19 cellular contexts compared by ENCODE assay signal in genomic region chr11:88043149-88043548, GRCh38.
DNase-seq lines count a peak whose midpoint lies in the region; ATAC-seq, FAIRE-seq and TF ChIP-seq lines count a peak whose summit lies in the region.
"Had no signal": no experiment of that assay in that cellular context is flagged by ENCODE, and none has a peak within 500 bp of the region (broad histone marks: within the 10 kb centered on the region; RNA-seq: fewer than 3 reads in every experiment).

No MANE protein-coding gene starts in this region.

- H3K4me1 ChIP-seq in HUES48 (ENCODE audit: control insufficient read depth, insufficient read depth, low read length): peaks cover 18% of the 10 kb centered on the region
- peaks cover 11% of the 10 kb centered on the region for H3K4me1 ChIP-seq in iPS-20b (ENCODE audit: insufficient read depth, low read length)
- no peaks in the 10 kb centered on the region for H3K4me1 ChIP-seq in vagina
- H3K4me1 ChIP-seq: SJSA1 had no signal

- H3K27me3 ChIP-seq in HUES48 (ENCODE audit: control insufficient read depth, insufficient read depth, low read length) (no peaks in the 10 kb centered on the region), bronchial epithelial cell (ENCODE audit: control insufficient read depth, insufficient read depth, low read length) (no peaks in the 10 kb centered on the region), iPS-20b (ENCODE audit: insufficient read depth, low read length) (no peaks in the 10 kb centered on the region), vagina (no peaks in the 10 kb centered on the region)
- H3K27me3 ChIP-seq: SJSA1 had no signal

- no peak for DNase-seq in bronchial epithelial cell (ENCODE audit: low read depth)
- no peak for DNase-seq in activated CD4-positive, CD25-positive, alpha-beta regulatory T cell (lab: John Stamatoyannopoulos, UW)
- no peak for DNase-seq in DMS79 (lab: John Stamatoyannopoulos, UW)
- DNase-seq in vagina (ENCODE audit: extremely low spot score in 2 of 2): no peak
- DNase-seq: CD4-positive, CD25-positive, alpha-beta regulatory T cell; H7; HFFc6; KBM-7; NCI-H1092 treated with DMSO at 0.1 percent for 48 hours; NCI-H2029 treated with DMSO at 0.1 percent for 48 hours; NCI-H345; NCI-H526 treated with DMSO at 0.1 percent for 48 hours; OCI-M1; T-helper 1 cell had no signal

- peak; percentile 50 for FAIRE-seq in bronchial epithelial cell (lab: Jason Lieb, UNC)
- FAIRE-seq: RCC 7860 had no signal

- H3K36me3 ChIP-seq in HUES48 (ENCODE audit: control insufficient read depth, insufficient read depth, low read length) (no peaks in the 10 kb centered on the region), bronchial epithelial cell (ENCODE audit: control insufficient read depth, insufficient read depth, low read length) (no peaks in the 10 kb centered on the region), iPS-20b (ENCODE audit: insufficient read depth, low read depth, low read length) (no peaks in the 10 kb centered on the region), vagina (no peaks in the 10 kb centered on the region)
- H3K36me3 ChIP-seq: SJSA1 had no signal

- no peak for ATAC-seq in HG03280 (IDR thresholded peaks at IDR 0.05; ENCODE audit: unreplicated experiment)

- TF ChIP-seq CTCF in bronchial epithelial cell (IDR thresholded peaks at IDR 0.05; ENCODE audit: insufficient read depth, low read length, severe bottlenecking): no peak
- TF ChIP-seq CTCF in vagina (IDR thresholded peaks at IDR 0.05): no peak

- no peak for TF ChIP-seq POLR2A in vagina (IDR thresholded peaks at IDR 0.05)

- H3K27ac ChIP-seq in HUES48 (ENCODE audit: low read depth, low read length): peak overlapping the region; percentile 87
- H3K27ac ChIP-seq in iPS-20b (ENCODE audit: low read length): no peak overlapping the region
- no peak overlapping the region for H3K27ac ChIP-seq in vagina
- H3K27ac ChIP-seq: SJSA1 had no signal

- no peak overlapping the region for H3K4me3 ChIP-seq in HUES48 (ENCODE audit: low read depth, low read length)
- no peak overlapping the region for H3K4me3 ChIP-seq in bronchial epithelial cell (ENCODE audit: low read depth, low read length)
- H3K4me3 ChIP-seq in iPS-20b (ENCODE audit: low read length): no peak overlapping the region
- no peak overlapping the region for H3K4me3 ChIP-seq in vagina
- H3K4me3 ChIP-seq: SJSA1 had no signal

- intact Hi-C loops in vagina (cut with DNase I): no loop called here

- H3K9me3 ChIP-seq in HUES48 (ENCODE audit: control insufficient read depth, insufficient read depth, low read length) (no peaks in the 10 kb centered on the region), iPS-20b (ENCODE audit: insufficient read depth, low read depth, low read length) (no peaks in the 10 kb centered on the region), vagina (no peaks in the 10 kb centered on the region)
- H3K9me3 ChIP-seq: SJSA1 had no signal

- H3K9ac ChIP-seq in HUES48 (ENCODE audit: low read depth, low read length) (no peak overlapping the region), iPS-20b (ENCODE audit: low read depth, low read length) (peak overlapping the region; percentile 14; the same call in 1 of the 2 replicates)
